In the genomic region with DNA sequence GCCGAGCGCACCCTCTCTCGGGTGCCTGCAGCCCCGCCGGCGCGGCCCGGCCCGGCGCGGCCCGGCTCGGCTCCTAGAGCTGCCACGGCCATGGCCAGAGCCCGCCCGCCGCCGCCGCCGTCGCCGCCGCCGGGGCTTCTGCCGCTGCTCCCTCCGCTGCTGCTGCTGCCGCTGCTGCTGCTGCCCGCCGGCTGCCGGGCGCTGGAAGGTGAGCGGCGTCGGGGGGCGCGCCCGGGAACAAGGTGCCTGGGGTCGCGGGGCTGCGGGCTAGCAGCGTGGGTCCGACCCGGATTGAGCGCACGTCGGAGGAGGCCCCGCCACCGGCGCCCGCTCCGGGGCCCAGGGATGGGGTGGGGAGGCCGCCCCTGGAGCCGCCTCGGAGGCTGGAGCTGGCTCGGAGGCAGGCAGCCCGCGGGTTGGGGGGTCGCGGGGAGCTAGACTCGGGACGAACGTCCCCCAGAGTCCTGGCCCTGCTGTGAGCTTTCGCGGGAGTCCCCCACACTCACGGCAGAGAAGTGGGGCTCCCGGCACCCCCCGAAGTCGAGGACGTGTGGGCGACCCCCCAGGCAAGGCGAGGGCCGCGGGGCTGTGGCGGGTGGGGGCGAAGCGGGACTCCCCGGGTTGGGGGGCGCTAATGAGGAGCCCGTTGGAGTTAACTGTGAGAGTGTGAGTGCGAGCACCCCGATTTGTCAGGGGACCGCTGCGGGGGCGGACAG, we compare ENCODE assay signal across 9 cellular contexts. TPM values are rescaled to one million over a fixed set of nuclear protein-coding genes. Genes with fewer than 3 reads are reported as not detected.
DNase-seq lines count a peak whose midpoint lies in the region; ATAC-seq and TF ChIP-seq lines count a peak whose summit lies in the region.
"Had no signal": no experiment of that assay in that cellular context is flagged by ENCODE, and none has a peak within 500 bp of the region (broad histone marks: within the 10 kb centered on the region; RNA-seq: fewer than 3 reads in every experiment).

No MANE protein-coding gene starts in this region.

- H3K4me1 ChIP-seq in HCT116 (ENCODE audit: control insufficient read depth in 1 of 2, insufficient read depth in 2 of 2, low read length in 2 of 2) (peaks cover 28 to 38% of the 10 kb centered on the region in 2 experiments), iPS DF 6.9 (ENCODE audit: control insufficient read depth, insufficient read depth, low read length) (peaks cover 27% of the 10 kb centered on the region), skeletal muscle tissue (ENCODE audit: control insufficient read depth in 3 of 3, insufficient read depth in 3 of 3, low read length in 3 of 3) (peaks cover 10 to 26% (median 25%) of the 10 kb centered on the region in 3 donors)

- no peak overlapping the region for H3K4me3 Mint-ChIP-seq in activated naive CD8-positive, alpha-beta T cell treated with anti-CD3 and anti-CD28 coated beads for 36 hours

- no peaks in the 10 kb centered on the region for H4K20me1 ChIP-seq in HCT116 (ENCODE audit: insufficient read depth)

- H3K4me1 Mint-ChIP-seq in activated naive CD8-positive, alpha-beta T cell treated with anti-CD3 and anti-CD28 coated beads for 36 hours = peaks cover 13% of the 10 kb centered on the region

- intact Hi-C loops in HCT116 (cut with micrococcal nuclease) = no loop called here

- no TSS peak for BruUV-seq in HCT116 (replicated peaks; lab: Mats Ljungman, UMichigan)

- H3K27ac ChIP-seq in HCT116 (ENCODE audit: low read depth, low read length) = peak overlapping the region; percentile 48; the same call in 1 of the 2 replicates
- H3K27ac ChIP-seq in iPS DF 6.9 (ENCODE audit: low read length) = no peak overlapping the region
- H3K27ac ChIP-seq in skeletal muscle tissue (ENCODE audit: low read depth, low read length) = no peak overlapping the region

- ATAC-seq in HCT116 = peak; percentile 5; the same call in 1 of the 2 replicates
- no peak for ATAC-seq in GM21515 (IDR thresholded peaks at IDR 0.05; ENCODE audit: unreplicated experiment)
- ATAC-seq in HG02884 (IDR thresholded peaks at IDR 0.05; ENCODE audit: unreplicated experiment) = no peak

- CTCF ChIA-PET in HCT116 (lab: Charles Lee) = interaction anchor here (1.1 to 1.8 kb wide), 6 partner anchors 12 to 205 kb away, joined by 3 to 42 read pairs (median 6); no protein-coding TSS in a partner anchor

- WGBS in iPS DF 6.9 (ENCODE audit: insufficient coverage, insufficient read length) = no CpG with 5 or more reads among the region's 84 CpGs

- no peaks in the 10 kb centered on the region for H3K9me3 Mint-ChIP-seq in activated naive CD8-positive, alpha-beta T cell treated with anti-CD3 and anti-CD28 coated beads for 36 hours

- H3K27ac Mint-ChIP-seq in activated naive CD8-positive, alpha-beta T cell treated with anti-CD3 and anti-CD28 coated beads for 36 hours = no peak overlapping the region
- H3K27ac Mint-ChIP-seq: activated naive CD8-positive, alpha-beta T cell had no signal

- H3K9ac ChIP-seq in HCT116 (ENCODE audit: low read length) (peak overlapping the region; percentile 61), skeletal muscle tissue (ENCODE audit: low read depth in 1 of 3, low read length in 3 of 3) (peak overlapping the region in 1 of 3 donors; percentile 62)

- H3K36me3 ChIP-seq in HCT116 (ENCODE audit: control insufficient read depth in 1 of 2, insufficient read depth in 2 of 2, low read length in 2 of 2) (no peaks in the 10 kb centered on the region), iPS DF 6.9 (ENCODE audit: control insufficient read depth, insufficient read depth, low read length) (no peaks in the 10 kb centered on the region; the same call in 1 of the 2 replicates), skeletal muscle tissue (ENCODE audit: control insufficient read depth in 3 of 3, insufficient read depth in 3 of 3, low read length in 3 of 3) (no peaks in the 10 kb centered on the region)

- peaks cover 3% of the 10 kb centered on the region; the same call in 1 of the 2 replicates for H3K79me2 ChIP-seq in HCT116 (ENCODE audit: insufficient read depth, low read length)

- no peaks in the 10 kb centered on the region for H3K27me3 ChIP-seq in HCT116 (ENCODE audit: insufficient read depth, low read length)
- H3K27me3 ChIP-seq in iPS DF 6.9 (ENCODE audit: control insufficient read depth, insufficient read depth, low read length) = peaks cover 68% of the 10 kb centered on the region
- peaks cover 11 to 34% (median 27%) of the 10 kb centered on the region in 3 donors for H3K27me3 ChIP-seq in skeletal muscle tissue (ENCODE audit: control insufficient read depth in 3 of 3, insufficient read depth in 3 of 3, low read length in 3 of 3)

- H3K4me3 ChIP-seq in HCT116 (replicated peaks in 1 of 2; ENCODE audit: low read depth in 1 of 2, low read length in 2 of 2) = peak overlapping the region; percentile 64 to 74
- H3K4me3 ChIP-seq in iPS DF 6.9 (ENCODE audit: low read length) = peak overlapping the region; percentile 34; the same call in 1 of the 2 replicates
- H3K4me3 ChIP-seq in skeletal muscle tissue (ENCODE audit: low read length in 3 of 3) = peak overlapping the region in 2 of 3 donors; percentile 69 to 71

- TF ChIP-seq POLR2A in HCT116 (IDR thresholded peaks at IDR 0.05; ENCODE audit: borderline replicate concordance, extremely low read depth, insufficient read depth, insufficient read length) = no peak

- POLR2A ChIA-PET in HCT116 (lab: Charles Lee) = interaction anchor here (1.2 to 1.6 kb wide), 4 partner anchors 186 to 250 kb away, joined by 4 to 8 read pairs (median 6); a partner anchor contains a TSS

- no peak overlapping the region for H2AFZ ChIP-seq in HCT116 (ENCODE audit: low read depth, low read length, poor library complexity, severe bottlenecking)

- RAD21 ChIA-PET in HCT116 (lab: Charles Lee; ENCODE audit: low non-redundant PET in 1 of 2, low total read pairs in 2 of 2, uncharacterized antibody in 2 of 2, unreplicated experiment in 2 of 2) = interaction anchor here (0.9 to 2.0 kb wide), 5 partner anchors 185 to 211 kb away, joined by 3 to 16 read pairs (median 6); no protein-coding TSS in a partner anchor

- H3K9me2 ChIP-seq in HCT116 (ENCODE audit: insufficient read depth) = no peaks in the 10 kb centered on the region

- peak overlapping the region; percentile 93 for H3K4me2 ChIP-seq in HCT116 (ENCODE audit: low read length)

- no peak for TF ChIP-seq RAD21 in HCT116 (IDR thresholded peaks at IDR 0.05; ENCODE audit: low read depth)

- H3K36me3 Mint-ChIP-seq in activated naive CD8-positive, alpha-beta T cell treated with anti-CD3 and anti-CD28 coated beads for 36 hours = no peaks in the 10 kb centered on the region
- H3K36me3 Mint-ChIP-seq: activated naive CD8-positive, alpha-beta T cell had no signal

- no peaks in the 10 kb centered on the region for H3K9me3 ChIP-seq in HCT116 (ENCODE audit: control insufficient read depth in 1 of 2, insufficient read depth in 1 of 2, low read depth in 1 of 2, low read length in 2 of 2)
- H3K9me3 ChIP-seq in iPS DF 6.9 (ENCODE audit: control insufficient read depth, insufficient read depth, low read length) = no peaks in the 10 kb centered on the region
- H3K9me3 ChIP-seq in skeletal muscle tissue (ENCODE audit: control insufficient read depth in 3 of 3, low read length in 3 of 3) = no peaks in the 10 kb centered on the region

- peaks cover 60% of the 10 kb centered on the region for H3K27me3 Mint-ChIP-seq in activated naive CD8-positive, alpha-beta T cell treated with anti-CD3 and anti-CD28 coated beads for 36 hours

- TF ChIP-seq CTCF in HCT116 (IDR thresholded peaks at IDR 0.05 in 2 of 3, conservative IDR thresholded peaks at IDR 0.05 in 1 of 3; ENCODE audit: borderline replicate concordance in 1 of 3, insufficient read depth in 1 of 3, low read depth in 2 of 3, low read length in 2 of 3) = no peak

- no peak for DNase-seq in HCT116 (ENCODE audit: low read depth, low spot score)
- peak; percentile 31 for DNase-seq in activated naive CD8-positive, alpha-beta T cell treated with anti-CD3 and anti-CD28 coated beads for 36 hours
- no peak for DNase-seq in iPS DF 6.9 (ENCODE audit: low read depth, low spot score)
- no peak for DNase-seq in activated CD4-positive, CD25-positive, alpha-beta regulatory T cell (lab: John Stamatoyannopoulos, UW)
- no peak for DNase-seq in HCEC 1CT

TF ChIP-seq in HCT116, 20 proteins besides CTCF, POLR2A, EP300 and RAD21 (continues in another document):
- TF ChIP-seq, protein P1, sequence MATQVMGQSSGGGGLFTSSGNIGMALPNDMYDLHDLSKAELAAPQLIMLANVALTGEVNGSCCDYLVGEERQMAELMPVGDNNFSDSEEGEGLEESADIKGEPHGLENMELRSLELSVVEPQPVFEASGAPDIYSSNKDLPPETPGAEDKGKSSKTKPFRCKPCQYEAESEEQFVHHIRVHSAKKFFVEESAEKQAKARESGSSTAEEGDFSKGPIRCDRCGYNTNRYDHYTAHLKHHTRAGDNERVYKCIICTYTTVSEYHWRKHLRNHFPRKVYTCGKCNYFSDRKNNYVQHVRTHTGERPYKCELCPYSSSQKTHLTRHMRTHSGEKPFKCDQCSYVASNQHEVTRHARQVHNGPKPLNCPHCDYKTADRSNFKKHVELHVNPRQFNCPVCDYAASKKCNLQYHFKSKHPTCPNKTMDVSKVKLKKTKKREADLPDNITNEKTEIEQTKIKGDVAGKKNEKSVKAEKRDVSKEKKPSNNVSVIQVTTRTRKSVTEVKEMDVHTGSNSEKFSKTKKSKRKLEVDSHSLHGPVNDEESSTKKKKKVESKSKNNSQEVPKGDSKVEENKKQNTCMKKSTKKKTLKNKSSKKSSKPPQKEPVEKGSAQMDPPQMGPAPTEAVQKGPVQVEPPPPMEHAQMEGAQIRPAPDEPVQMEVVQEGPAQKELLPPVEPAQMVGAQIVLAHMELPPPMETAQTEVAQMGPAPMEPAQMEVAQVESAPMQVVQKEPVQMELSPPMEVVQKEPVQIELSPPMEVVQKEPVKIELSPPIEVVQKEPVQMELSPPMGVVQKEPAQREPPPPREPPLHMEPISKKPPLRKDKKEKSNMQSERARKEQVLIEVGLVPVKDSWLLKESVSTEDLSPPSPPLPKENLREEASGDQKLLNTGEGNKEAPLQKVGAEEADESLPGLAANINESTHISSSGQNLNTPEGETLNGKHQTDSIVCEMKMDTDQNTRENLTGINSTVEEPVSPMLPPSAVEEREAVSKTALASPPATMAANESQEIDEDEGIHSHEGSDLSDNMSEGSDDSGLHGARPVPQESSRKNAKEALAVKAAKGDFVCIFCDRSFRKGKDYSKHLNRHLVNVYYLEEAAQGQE (IDR thresholded peaks at IDR 0.05; ENCODE audit: low read depth) = no peak
- TF ChIP-seq SIN3A (IDR thresholded peaks at IDR 0.05; ENCODE audit: low read depth) (no peak), CEBPB (IDR thresholded peaks at IDR 0.05; ENCODE audit: low read depth) (no peak), ZFX (IDR thresholded peaks at IDR 0.05) (no peak; the same call in 1 of the 2 replicates), YY1 (IDR thresholded peaks at IDR 0.05; ENCODE audit: extremely low read depth, insufficient replicate concordance, low read depth, low read length) (no peak)

RNA-seq across cellular contexts. Expression of a gene that starts 0.7 kb away (rescaled TPM):
- total RNA-seq in HCT116 (2021; ENCODE audit: unreplicated experiment) (6.5 TPM), skeletal muscle tissue (27.7 TPM)
- polyA plus RNA-seq in HCT116 (2012) = 7.2 and 8.9 TPM in 2 replicates
- under 1 TPM; 0.04 to 0.16 TPM for total RNA-seq in activated naive CD8-positive, alpha-beta T cell treated with anti-CD3 and anti-CD28 coated beads for 36 hours
